In the genomic region with DNA sequence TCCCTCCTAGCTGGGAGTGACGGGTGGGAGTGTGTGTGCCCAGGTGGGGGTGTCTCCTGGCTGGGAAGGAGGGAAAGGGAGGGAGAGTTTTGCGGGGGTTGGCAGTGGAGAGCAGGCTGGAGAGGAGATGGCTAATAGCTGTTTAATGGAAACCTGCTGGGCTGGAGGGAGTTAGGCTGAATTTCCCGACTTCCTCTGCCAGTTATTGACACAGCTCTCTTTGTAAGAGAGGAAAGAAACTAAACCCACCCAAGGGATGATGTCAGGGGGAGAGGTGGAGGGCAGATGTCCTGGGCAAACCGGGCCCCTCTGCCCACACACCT, we compare ENCODE assay signal across 6 cellular contexts. TPM values are rescaled to one million over a fixed set of nuclear protein-coding genes. Genes with fewer than 3 reads are reported as not detected.
A peak's percentile ranks its signal among the peaks of the same experiment; 100 is the strongest.
DNase-seq lines count a peak whose midpoint lies in the region; ATAC-seq lines count a peak whose summit lies in the region.

No MANE protein-coding gene starts in this region.

- H3K4me1 ChIP-seq in BLaER1 = peaks cover 32% of the 10 kb centered on the region
- H3K4me1 ChIP-seq in mesenchymal stem cell (ENCODE audit: control insufficient read depth, insufficient read depth, low read depth, low read length) = peaks cover 9% of the 10 kb centered on the region

- peaks cover 5% of the 10 kb centered on the region for H3K79me1 ChIP-seq in mesenchymal stem cell (replicated peaks; ENCODE audit: low read length, poor library complexity, severe bottlenecking)

- H3K4me3 ChIP-seq in BLaER1 (no peak overlapping the region), mesenchymal stem cell (ENCODE audit: insufficient read depth in 1 of 2, low read depth in 1 of 2, low read length in 2 of 2) (no peak overlapping the region)

- H3K36me3 ChIP-seq in BLaER1 (peaks cover 50% of the 10 kb centered on the region), mesenchymal stem cell (ENCODE audit: control insufficient read depth in 1 of 2, insufficient read depth in 2 of 2, low read depth in 1 of 2, low read length in 2 of 2) (peaks cover 21 to 50% of the 10 kb centered on the region in 2 experiments)

- H3K27ac ChIP-seq in BLaER1 (peak overlapping the region; percentile 75), mesenchymal stem cell (ENCODE audit: low read length, poor library complexity, severe bottlenecking) (no peak overlapping the region)

- no peak overlapping the region for H4K91ac ChIP-seq in mesenchymal stem cell (ENCODE audit: low read length)

- H2AFZ ChIP-seq in mesenchymal stem cell (ENCODE audit: low read depth, low read length) = no peak overlapping the region

- H2BK12ac ChIP-seq in mesenchymal stem cell (ENCODE audit: low read length in 2 of 2) = no peak overlapping the region

- peaks cover 29% of the 10 kb centered on the region for H3K4me1 Mint-ChIP-seq in T-helper 17 cell

- H3K4ac ChIP-seq in mesenchymal stem cell (ENCODE audit: low read depth in 1 of 2, low read length in 2 of 2) = no peak overlapping the region

- H4K20me1 ChIP-seq in BLaER1 = peaks cover 44% of the 10 kb centered on the region

- H2BK15ac ChIP-seq in mesenchymal stem cell (ENCODE audit: low read depth, poor library complexity, severe bottlenecking) = peak overlapping the region; percentile 16

- no peaks in the 10 kb centered on the region for H3K36me3 Mint-ChIP-seq in T-helper 17 cell (ENCODE audit: low read depth)

- H3K27me3 ChIP-seq in BLaER1 = no peaks in the 10 kb centered on the region
- no peaks in the 10 kb centered on the region for H3K27me3 ChIP-seq in mesenchymal stem cell (ENCODE audit: control insufficient read depth in 1 of 2, insufficient read depth in 1 of 2, low read length in 2 of 2)

- no peak overlapping the region for H3K23ac ChIP-seq in mesenchymal stem cell (ENCODE audit: low read length in 2 of 2)

- H3K9me3 ChIP-seq in BLaER1 (no peaks in the 10 kb centered on the region), T-helper 17 cell (ENCODE audit: control insufficient read depth, low read length, poor library complexity, severe bottlenecking) (no peaks in the 10 kb centered on the region), mesenchymal stem cell (ENCODE audit: control insufficient read depth, low read length) (no peaks in the 10 kb centered on the region)

- H2BK120ac ChIP-seq in mesenchymal stem cell (ENCODE audit: low read depth, low read length) = no peak overlapping the region

- peak overlapping the region in 1 of 2 experiments; percentile 29 for H3K18ac ChIP-seq in mesenchymal stem cell (ENCODE audit: low read depth in 1 of 2, low read length in 2 of 2)

- H3K4me2 ChIP-seq in BLaER1 = peak overlapping the region; percentile 75
- no peak overlapping the region for H3K4me2 ChIP-seq in mesenchymal stem cell (ENCODE audit: low read length, poor library complexity, severe bottlenecking)

- no peak for ATAC-seq in T-helper 17 cell

- H4K8ac ChIP-seq in mesenchymal stem cell (ENCODE audit: low read length) = no peak overlapping the region

- H3K9ac ChIP-seq in BLaER1 (peak overlapping the region; percentile 73), mesenchymal stem cell (ENCODE audit: low read length) (peak overlapping the region; percentile 16)

- H3K27me3 Mint-ChIP-seq in T-helper 17 cell = no peaks in the 10 kb centered on the region

- 55% methylated on average over 3 of the region's 4 CpGs for WGBS in mesenchymal stem cell

- H3K27ac Mint-ChIP-seq in T-helper 17 cell = peak overlapping the region; percentile 68

- H3K14ac ChIP-seq in mesenchymal stem cell (ENCODE audit: low read length in 2 of 2) = no peak overlapping the region

- no peak overlapping the region for H2AK5ac ChIP-seq in mesenchymal stem cell (ENCODE audit: low read length, severe bottlenecking)

- no peak overlapping the region for H3K4me3 Mint-ChIP-seq in T-helper 17 cell

- DNase-seq in T-helper 17 cell (no peak), mesenchymal stem cell (no peak), cortex of kidney (lab: John Stamatoyannopoulos, UW) (no peak)
- no peak for DNase-seq in stimulated activated CD4-positive, alpha-beta T cell treated with anti-CD3 and anti-CD28 coated beads, Interleukin-12 subunit alpha, Interleukin-12 subunit beta, amount 100 ng/mL, for 4 hours
- DNase-seq in stimulated activated CD4-positive, alpha-beta T cell treated with anti-CD3 and anti-CD28 coated beads, Interleukin-4, amount 100 ng/mL, for 1 hour = no peak

- no peak overlapping the region for H2BK5ac ChIP-seq in mesenchymal stem cell (ENCODE audit: low read depth, low read length, poor library complexity, severe bottlenecking)

RNA-seq across cellular contexts. Expression of a gene that starts 10.2 kb away (rescaled TPM):
- 100 to 1,000 TPM; 428 to 456 TPM for total RNA-seq in T-helper 17 cell
- 127 TPM for polyA plus RNA-seq in mesenchymal stem cell (2013, experiment 1 of 2)
- 122 TPM for polyA plus RNA-seq in mesenchymal stem cell (2013, experiment 2 of 2)

RNA-seq across cellular contexts. Expression of a gene that starts 18.6 kb away (rescaled TPM):
- total RNA-seq in T-helper 17 cell = 100 to 1,000 TPM; 186 to 200 TPM
- 140 TPM for polyA plus RNA-seq in mesenchymal stem cell (2013, experiment 1 of 2)
- 144 TPM for polyA plus RNA-seq in mesenchymal stem cell (2013, experiment 2 of 2)

RNA-seq across cellular contexts. Expression of a gene that starts 56.8 kb away (rescaled TPM):
- 1 to 10 TPM in 1 of 2 donors, not detected in 1; 2.0 TPM for total RNA-seq in T-helper 17 cell
- 1.3 TPM for polyA plus RNA-seq in mesenchymal stem cell (2013, experiment 1 of 2)
- polyA plus RNA-seq in mesenchymal stem cell (2013, experiment 2 of 2) = 2.3 TPM

RNA-seq across cellular contexts. Expression of a gene that starts 57.3 kb away (rescaled TPM):
- total RNA-seq in T-helper 17 cell = 10 to 100 TPM; 49.4 to 56.9 TPM
- polyA plus RNA-seq in mesenchymal stem cell (2013, experiment 1 of 2) = 15.1 TPM
- polyA plus RNA-seq in mesenchymal stem cell (2013, experiment 2 of 2) = 14.3 TPM
